In genomic region chr5:154722097-154722496, GRCh38 we compare ENCODE assay signal across 1 cellular context.
TF ChIP-seq lines count a peak whose summit lies in the region.

No MANE protein-coding gene starts in this region.

TF ChIP-seq in GM23338, 12 proteins besides CTCF, POLR2A, EP300 and RAD21 (continued from another document):
- no peak for TF ChIP-seq REST (IDR thresholded peaks at IDR 0.05; ENCODE audit: unreplicated experiment)
- TF ChIP-seq EZH2phosphoT487 (IDR thresholded peaks at IDR 0.05; ENCODE audit: unreplicated experiment), result no peak
- TF ChIP-seq ZNF114 (CRISPR knock-in tag; IDR thresholded peaks at IDR 0.05), result no peak
- no peak for TF ChIP-seq ETS1 (IDR thresholded peaks at IDR 0.05)
- no peak for TF ChIP-seq STAT1 (IDR thresholded peaks at IDR 0.05; ENCODE audit: unreplicated experiment)
- TF ChIP-seq POLR2AphosphoS5 (IDR thresholded peaks at IDR 0.05; ENCODE audit: low read depth), result no peak
